In the genomic region with DNA sequence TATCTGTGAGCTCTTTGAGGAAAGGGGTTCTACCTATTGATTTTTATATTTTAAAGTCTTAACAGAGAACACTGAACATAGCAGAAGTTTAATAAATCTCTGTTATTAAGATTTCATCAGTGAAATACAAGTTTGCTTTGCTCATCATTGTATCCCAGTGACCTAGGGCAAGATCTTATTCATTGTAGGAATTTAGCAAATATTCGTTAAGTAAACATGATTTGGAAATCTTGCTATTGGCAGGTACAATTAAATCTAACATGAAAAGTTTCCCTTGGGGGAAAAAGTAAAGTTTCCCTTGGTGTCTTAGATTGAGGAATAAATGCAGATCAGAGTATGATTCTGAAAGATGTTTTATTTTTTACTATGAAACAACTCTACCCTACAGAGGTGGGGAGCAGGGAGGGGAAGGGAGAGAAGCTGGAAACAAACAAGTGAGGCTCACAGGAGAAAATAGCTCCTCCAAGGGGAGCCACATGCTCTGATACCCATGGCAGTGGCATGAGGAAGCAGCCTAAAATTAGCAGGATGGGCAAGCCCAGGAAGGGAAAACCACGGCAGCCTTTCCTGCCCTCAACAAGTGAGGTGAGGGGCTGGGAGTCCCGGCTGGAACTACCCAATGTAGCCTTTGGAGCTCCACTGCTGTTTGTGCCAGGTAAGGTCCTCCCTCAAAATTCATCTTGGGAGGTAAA, we compare ENCODE assay signal across 16 cellular contexts. TPM values are rescaled to one million over a fixed set of nuclear protein-coding genes. Genes with fewer than 3 reads are reported as not detected.
A peak's percentile ranks its signal among the peaks of the same experiment; 100 is the strongest.
DNase-seq lines count a peak whose midpoint lies in the region; ATAC-seq and TF ChIP-seq lines count a peak whose summit lies in the region.
"Had no signal": no experiment of that assay in that cellular context is flagged by ENCODE, and none has a peak within 500 bp of the region (broad histone marks: within the 10 kb centered on the region; RNA-seq: fewer than 3 reads in every experiment).

No MANE protein-coding gene starts in this region.

- no peaks in the 10 kb centered on the region for H3K79me2 ChIP-seq in fibroblast of lung (ENCODE audit: control insufficient read depth, insufficient read depth, low read length)

- ATAC-seq in stimulated activated naive CD8-positive, alpha-beta T cell treated with anti-CD3 and anti-CD28 coated beads, Interleukin-15, amount 100 ng/mL, for 72 hours, result no peak

- no peak overlapping the region for H3K4me3 ChIP-seq in fibroblast of lung (replicated peaks in 1 of 4; ENCODE audit: control extremely low read depth in 1 of 4, insufficient read depth in 1 of 4, low read depth in 3 of 4, low read length in 4 of 4)
- H3K4me3 ChIP-seq in uterus, result no peak overlapping the region
- H3K4me3 ChIP-seq: ascending aorta, testis had no signal

- H3K9me3 ChIP-seq in fibroblast of lung (ENCODE audit: control insufficient read depth, insufficient read depth, low read depth, low read length) (no peaks in the 10 kb centered on the region), uterus (no peaks in the 10 kb centered on the region)
- H3K9me3 ChIP-seq: ascending aorta, BE2C, testis had no signal

- no peak overlapping the region for H3K9ac ChIP-seq in fibroblast of lung (ENCODE audit: insufficient read depth, low read length)

- peaks cover 21% of the 10 kb centered on the region for H3K4me1 ChIP-seq in fibroblast of lung (ENCODE audit: control insufficient read depth, extremely low read depth, insufficient read depth, low read length)
- no peaks in the 10 kb centered on the region for H3K4me1 ChIP-seq in uterus
- H3K4me1 ChIP-seq: ascending aorta had no signal

- no peaks in the 10 kb centered on the region for H4K20me1 ChIP-seq in fibroblast of lung (ENCODE audit: control insufficient read depth, extremely low read depth, insufficient read depth, low read length)

- H2AFZ ChIP-seq in fibroblast of lung (ENCODE audit: low read length), result peak overlapping the region; percentile 45

- no peak for TF ChIP-seq CTCF in fibroblast of lung (conservative IDR thresholded peaks at IDR 0.05 in 1 of 2, IDR thresholded peaks at IDR 0.05 in 1 of 2; ENCODE audit: low read depth in 1 of 2, low read length in 2 of 2)
- TF ChIP-seq CTCF in uterus (IDR thresholded peaks at IDR 0.05), result no peak

- intact Hi-C loops in uterus (cut with DNase I; ENCODE audit: low total_unique reads), result no loop called here

- no peak overlapping the region for H3K4me2 ChIP-seq in fibroblast of lung (ENCODE audit: extremely low read depth, insufficient read depth, low read length)

- H3K9me3 Mint-ChIP-seq in stimulated activated naive CD8-positive, alpha-beta T cell treated with anti-CD3 and anti-CD28 coated beads, Interleukin-15, amount 100 ng/mL, for 72 hours, result no peaks in the 10 kb centered on the region

- no peak for TF ChIP-seq POLR2A in uterus (IDR thresholded peaks at IDR 0.05)

- peak overlapping the region in 1 of 2 donors; percentile 61 for H3K27ac Mint-ChIP-seq in stimulated activated naive CD8-positive, alpha-beta T cell treated with anti-CD3 and anti-CD28 coated beads, Interleukin-15, amount 100 ng/mL, for 72 hours

- H3K27ac ChIP-seq in fibroblast of lung (ENCODE audit: insufficient read depth, low read length), result peak overlapping the region; percentile 72
- H3K27ac ChIP-seq in uterus, result no peak overlapping the region
- H3K27ac ChIP-seq: ascending aorta, testis had no signal

- DNase-seq in EL, result peak; percentile 54
- peak; percentile 80 for DNase-seq in NCI-H460 (ENCODE audit: extremely low read depth, low read depth)
- DNase-seq in fibroblast of lung (ENCODE audit: low read depth in 2 of 2), result no peak
- peak; percentile 90 for DNase-seq in myocyte (ENCODE audit: low read depth)
- DNase-seq in hypothalamus (lab: John Stamatoyannopoulos, UW), result no peak
- no peak for DNase-seq in stimulated activated naive CD8-positive, alpha-beta T cell treated with anti-CD3 and anti-CD28 coated beads, Interleukin-15, amount 100 ng/mL, for 72 hours
- no peak for DNase-seq in uterus
- no peak for DNase-seq in SHP77 treated with DMSO at 0.1 percent for 48 hours (lab: John Stamatoyannopoulos, UW)
- DNase-seq: activated CD8-positive, alpha-beta memory T cell treated with anti-CD3 and anti-CD28 coated beads for 24 hours; activated effector memory CD4-positive, alpha-beta T cell treated with anti-CD3 and anti-CD28 coated beads, Interleukin-2, amount 50 U/mL, for 16 hours; BE2C; DMS53; NCI-H2029 treated with DMSO at 0.1 percent for 48 hours; SIG-M5; testis had no signal

- no peak overlapping the region for H3K4me3 Mint-ChIP-seq in stimulated activated naive CD8-positive, alpha-beta T cell treated with anti-CD3 and anti-CD28 coated beads, Interleukin-15, amount 100 ng/mL, for 72 hours

- H3K27me3 ChIP-seq in fibroblast of lung (ENCODE audit: control insufficient read depth, insufficient read depth, low read length), result no peaks in the 10 kb centered on the region
- H3K27me3 ChIP-seq in uterus, result peaks cover 0 to 4% of the 10 kb centered on the region in 2 donors
- H3K27me3 ChIP-seq: ascending aorta, BE2C, testis had no signal

- H3K36me3 ChIP-seq in fibroblast of lung (ENCODE audit: control insufficient read depth, insufficient read depth, low read length) (no peaks in the 10 kb centered on the region), uterus (no peaks in the 10 kb centered on the region)
- H3K36me3 ChIP-seq: ascending aorta, BE2C had no signal

- H3K4me1 Mint-ChIP-seq in stimulated activated naive CD8-positive, alpha-beta T cell treated with anti-CD3 and anti-CD28 coated beads, Interleukin-15, amount 100 ng/mL, for 72 hours, result peaks cover 22% of the 10 kb centered on the region

- H3K27me3 Mint-ChIP-seq in stimulated activated naive CD8-positive, alpha-beta T cell treated with anti-CD3 and anti-CD28 coated beads, Interleukin-15, amount 100 ng/mL, for 72 hours, result peaks cover 16% of the 10 kb centered on the region

RNA-seq across cellular contexts. Expression of a gene that starts 12.4 kb away (rescaled TPM):
- 49.6 and 61.2 TPM in 2 replicates for total RNA-seq in NCI-H460 (2014; rRNA removed; shearing (Covaris generic))
- polyA plus RNA-seq in NCI-H460 (2014; cell fraction: nucleus; rRNA removed), result 51.5 and 74.3 TPM in 2 replicates
- total RNA-seq in fibroblast of lung (77.0 and 140 TPM in 2 replicates), myocyte (52.7 and 56.5 TPM in 2 replicates), uterus (100 to 1,000 TPM in 1 of 4 donors, 10 to 100 TPM in 3; 31.8 to 119 (median 56.2) TPM)
- 53.1 and 93.3 TPM in 2 replicates for polyA plus RNA-seq in fibroblast of lung
- polyA plus RNA-seq in fibroblast of lung (2012), result 38.3 and 80.7 TPM in 2 replicates
- 11.4 and 13.9 TPM in 2 replicates for polyA minus RNA-seq in fibroblast of lung (ENCODE audit: low replicate concordance)
- polyA plus RNA-seq in myocyte (2012), result 19.2 TPM

RNA-seq across cellular contexts. Expression of a gene that starts 21.8 kb away (rescaled TPM):
- total RNA-seq in NCI-H460 (2014; rRNA removed; shearing (Covaris generic)), result 5.4 and 6.2 TPM in 2 replicates
- 2.2 and 2.6 TPM in 2 replicates for polyA plus RNA-seq in NCI-H460 (2014; cell fraction: nucleus; rRNA removed)
- under 0.01 and 1.2 TPM in 2 replicates for total RNA-seq in fibroblast of lung
- 0.77 and 1.9 TPM in 2 replicates for polyA plus RNA-seq in fibroblast of lung
- polyA plus RNA-seq in fibroblast of lung (2012), result 0.68 and 1.6 TPM in 2 replicates
- polyA minus RNA-seq in fibroblast of lung (ENCODE audit: low replicate concordance), result 0.90 and 2.8 TPM in 2 replicates
- 119 and 131 TPM in 2 replicates for total RNA-seq in myocyte
- polyA plus RNA-seq in myocyte (2012), result 15.6 TPM
- total RNA-seq in uterus, result not detected
- total RNA-seq: ascending aorta had no signal

Comparison
In these comparisons a context has a peak if more than half of its experiments do, and no peak if none do; other contexts are left out.
1. DNase-seq: peak in EL (single experiment), NCI-H460 (single experiment) and myocyte (single experiment); none in fibroblast of lung (0 of 2), hypothalamus (0 of 51), stimulated activated naive CD8-positive, alpha-beta T cell treated with anti-CD3 and anti-CD28 coated beads, Interleukin-15, amount 100 ng/mL, for 72 hours (0 of 2), uterus (0 of 2) and SHP77 treated with DMSO at 0.1 percent for 48 hours (single experiment).
2. RNA of a gene that starts 21.8 kb away (total RNA-seq): 119 to 131 TPM in myocyte; 5.4 to 6.2 TPM in NCI-H460, under 0.01 to 1.2 TPM in fibroblast of lung and not detected in uterus; every median in the first group is over 10 times any median in the second.